In the genomic region with DNA sequence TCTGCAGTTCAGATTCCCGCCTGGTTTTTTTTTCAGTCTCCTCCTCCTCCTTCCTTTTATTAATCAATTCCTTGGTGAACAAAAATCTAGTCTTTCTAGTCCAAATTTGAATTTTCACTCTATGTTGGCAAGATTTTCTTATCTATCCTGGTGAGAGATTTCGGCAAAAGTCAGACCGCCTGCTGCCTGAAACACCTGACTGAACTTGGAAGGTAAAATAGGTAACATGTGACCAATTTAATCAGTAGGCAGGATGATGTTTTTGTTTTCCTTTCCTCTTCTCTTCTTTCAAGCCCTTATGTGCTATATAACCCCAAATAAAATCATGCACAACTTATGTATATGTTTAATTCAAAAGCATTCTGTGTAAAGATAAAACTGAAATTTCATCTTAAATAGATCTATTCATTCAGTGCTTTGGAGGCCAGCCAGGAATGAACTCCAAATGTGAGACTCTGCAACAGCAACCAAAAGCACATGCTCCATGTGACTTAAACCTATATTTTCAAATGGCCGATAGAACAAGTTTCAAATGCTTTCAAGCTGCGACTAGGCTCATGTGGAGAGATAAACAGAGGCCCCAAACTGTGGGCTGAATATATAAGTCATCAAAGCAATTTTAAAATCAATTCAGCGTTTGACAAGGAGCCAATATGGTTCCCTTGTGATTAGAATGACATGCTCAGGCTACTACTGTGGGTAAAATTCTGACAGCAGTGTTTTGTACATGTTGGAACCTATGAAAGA, we compare ENCODE assay signal across 1 cellular context.
TF ChIP-seq lines count a peak whose summit lies in the region.

No MANE protein-coding gene starts in this region.

TF ChIP-seq in GM23338, 12 proteins besides CTCF, POLR2A, EP300 and RAD21 (continued from another document):
- TF ChIP-seq, protein P1, sequence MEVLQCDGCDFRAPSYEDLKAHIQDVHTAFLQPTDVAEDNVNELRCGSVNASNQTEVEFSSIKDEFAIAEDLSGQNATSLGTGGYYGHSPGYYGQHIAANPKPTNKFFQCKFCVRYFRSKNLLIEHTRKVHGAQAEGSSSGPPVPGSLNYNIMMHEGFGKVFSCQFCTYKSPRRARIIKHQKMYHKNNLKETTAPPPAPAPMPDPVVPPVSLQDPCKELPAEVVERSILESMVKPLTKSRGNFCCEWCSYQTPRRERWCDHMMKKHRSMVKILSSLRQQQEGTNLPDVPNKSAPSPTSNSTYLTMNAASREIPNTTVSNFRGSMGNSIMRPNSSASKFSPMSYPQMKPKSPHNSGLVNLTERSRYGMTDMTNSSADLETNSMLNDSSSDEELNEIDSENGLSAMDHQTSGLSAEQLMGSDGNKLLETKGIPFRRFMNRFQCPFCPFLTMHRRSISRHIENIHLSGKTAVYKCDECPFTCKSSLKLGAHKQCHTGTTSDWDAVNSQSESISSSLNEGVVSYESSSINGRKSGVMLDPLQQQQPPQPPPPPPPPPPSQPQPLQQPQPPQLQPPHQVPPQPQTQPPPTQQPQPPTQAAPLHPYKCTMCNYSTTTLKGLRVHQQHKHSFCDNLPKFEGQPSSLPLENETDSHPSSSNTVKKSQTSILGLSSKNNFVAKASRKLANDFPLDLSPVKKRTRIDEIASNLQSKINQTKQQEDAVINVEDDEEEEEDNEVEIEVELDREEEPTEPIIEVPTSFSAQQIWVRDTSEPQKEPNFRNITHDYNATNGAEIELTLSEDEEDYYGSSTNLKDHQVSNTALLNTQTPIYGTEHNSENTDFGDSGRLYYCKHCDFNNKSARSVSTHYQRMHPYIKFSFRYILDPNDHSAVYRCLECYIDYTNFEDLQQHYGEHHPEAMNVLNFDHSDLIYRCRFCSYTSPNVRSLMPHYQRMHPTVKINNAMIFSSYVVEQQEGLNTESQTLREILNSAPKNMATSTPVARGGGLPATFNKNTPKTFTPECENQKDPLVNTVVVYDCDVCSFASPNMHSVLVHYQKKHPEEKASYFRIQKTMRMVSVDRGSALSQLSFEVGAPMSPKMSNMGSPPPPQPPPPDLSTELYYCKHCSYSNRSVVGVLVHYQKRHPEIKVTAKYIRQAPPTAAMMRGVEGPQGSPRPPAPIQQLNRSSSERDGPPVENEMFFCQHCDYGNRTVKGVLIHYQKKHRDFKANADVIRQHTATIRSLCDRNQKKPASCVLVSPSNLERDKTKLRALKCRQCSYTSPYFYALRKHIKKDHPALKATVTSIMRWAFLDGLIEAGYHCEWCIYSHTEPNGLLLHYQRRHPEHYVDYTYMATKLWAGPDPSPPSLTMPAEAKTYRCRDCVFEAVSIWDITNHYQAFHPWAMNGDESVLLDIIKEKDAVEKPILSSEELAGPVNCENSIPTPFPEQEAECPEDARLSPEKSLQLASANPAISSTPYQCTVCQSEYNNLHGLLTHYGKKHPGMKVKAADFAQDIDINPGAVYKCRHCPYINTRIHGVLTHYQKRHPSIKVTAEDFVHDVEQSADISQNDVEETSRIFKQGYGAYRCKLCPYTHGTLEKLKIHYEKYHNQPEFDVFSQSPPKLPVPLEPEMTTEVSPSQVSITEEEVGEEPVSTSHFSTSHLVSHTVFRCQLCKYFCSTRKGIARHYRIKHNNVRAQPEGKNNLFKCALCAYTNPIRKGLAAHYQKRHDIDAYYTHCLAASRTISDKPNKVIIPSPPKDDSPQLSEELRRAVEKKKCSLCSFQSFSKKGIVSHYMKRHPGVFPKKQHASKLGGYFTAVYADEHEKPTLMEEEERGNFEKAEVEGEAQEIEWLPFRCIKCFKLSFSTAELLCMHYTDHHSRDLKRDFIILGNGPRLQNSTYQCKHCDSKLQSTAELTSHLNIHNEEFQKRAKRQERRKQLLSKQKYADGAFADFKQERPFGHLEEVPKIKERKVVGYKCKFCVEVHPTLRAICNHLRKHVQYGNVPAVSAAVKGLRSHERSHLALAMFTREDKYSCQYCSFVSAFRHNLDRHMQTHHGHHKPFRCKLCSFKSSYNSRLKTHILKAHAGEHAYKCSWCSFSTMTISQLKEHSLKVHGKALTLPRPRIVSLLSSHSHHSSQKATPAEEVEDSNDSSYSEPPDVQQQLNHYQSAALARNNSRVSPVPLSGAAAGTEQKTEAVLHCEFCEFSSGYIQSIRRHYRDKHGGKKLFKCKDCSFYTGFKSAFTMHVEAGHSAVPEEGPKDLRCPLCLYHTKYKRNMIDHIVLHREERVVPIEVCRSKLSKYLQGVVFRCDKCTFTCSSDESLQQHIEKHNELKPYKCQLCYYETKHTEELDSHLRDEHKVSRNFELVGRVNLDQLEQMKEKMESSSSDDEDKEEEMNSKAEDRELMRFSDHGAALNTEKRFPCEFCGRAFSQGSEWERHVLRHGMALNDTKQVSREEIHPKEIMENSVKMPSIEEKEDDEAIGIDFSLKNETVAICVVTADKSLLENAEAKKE (CRISPR knock-in tag; IDR thresholded peaks at IDR 0.05): no peak
- no peak for TF ChIP-seq ZNF331 (CRISPR knock-in tag; IDR thresholded peaks at IDR 0.05; ENCODE audit: low read depth)
- TF ChIP-seq ZNF114 (CRISPR knock-in tag; IDR thresholded peaks at IDR 0.05): no peak
- no peak for TF ChIP-seq JUNB (IDR thresholded peaks at IDR 0.05; ENCODE audit: unreplicated experiment)
- TF ChIP-seq, protein P2, sequence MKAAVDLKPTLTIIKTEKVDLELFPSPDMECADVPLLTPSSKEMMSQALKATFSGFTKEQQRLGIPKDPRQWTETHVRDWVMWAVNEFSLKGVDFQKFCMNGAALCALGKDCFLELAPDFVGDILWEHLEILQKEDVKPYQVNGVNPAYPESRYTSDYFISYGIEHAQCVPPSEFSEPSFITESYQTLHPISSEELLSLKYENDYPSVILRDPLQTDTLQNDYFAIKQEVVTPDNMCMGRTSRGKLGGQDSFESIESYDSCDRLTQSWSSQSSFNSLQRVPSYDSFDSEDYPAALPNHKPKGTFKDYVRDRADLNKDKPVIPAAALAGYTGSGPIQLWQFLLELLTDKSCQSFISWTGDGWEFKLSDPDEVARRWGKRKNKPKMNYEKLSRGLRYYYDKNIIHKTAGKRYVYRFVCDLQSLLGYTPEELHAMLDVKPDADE (IDR thresholded peaks at IDR 0.05): no peak
